ENCODE assay signal across 15 cellular contexts in the genomic region with DNA sequence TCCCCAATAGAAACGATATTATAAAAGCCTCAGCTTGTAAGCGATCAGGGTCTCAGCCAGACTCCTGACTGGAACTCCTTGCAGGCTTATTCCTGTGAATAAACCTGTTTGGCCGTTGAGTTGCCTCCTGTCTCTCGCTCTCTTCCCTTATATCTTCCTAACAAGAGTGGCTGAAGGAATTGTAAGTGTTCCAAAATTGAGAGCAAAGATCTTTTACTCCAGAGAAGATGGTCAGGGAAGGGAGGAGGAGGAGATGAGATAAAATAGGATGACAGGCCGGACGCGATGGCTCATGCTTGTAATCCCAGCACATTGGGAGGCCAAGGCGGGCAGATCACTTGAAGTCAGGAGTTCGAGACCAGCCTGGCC. TPM values are rescaled to one million over a fixed set of nuclear protein-coding genes. Genes with fewer than 3 reads are reported as not detected.
DNase-seq lines count a peak whose midpoint lies in the region; ATAC-seq, FAIRE-seq and TF ChIP-seq lines count a peak whose summit lies in the region.
"Had no signal": no experiment of that assay in that cellular context is flagged by ENCODE, and none has a peak within 500 bp of the region (broad histone marks: within the 10 kb centered on the region; RNA-seq: fewer than 3 reads in every experiment).

No MANE protein-coding gene starts in this region.

- H3K27ac ChIP-seq in CD4-positive, alpha-beta T cell (ENCODE audit: low read depth, low read length), result no peak overlapping the region
- H3K27ac ChIP-seq in GM23248, result no peak overlapping the region
- peak overlapping the region; percentile 21; the same call in 2 of the 3 replicates for H3K27ac ChIP-seq in K562 (ENCODE audit: extremely low read depth, low read depth, low read length)

- BruUV-seq in K562 (replicated peaks; lab: Mats Ljungman, UMichigan), result no TSS peak

- no peaks in the 10 kb centered on the region for H3K27me3 ChIP-seq in CD4-positive, alpha-beta T cell (ENCODE audit: control insufficient read depth, insufficient read depth, low read length)
- H3K27me3 ChIP-seq in GM23248 (replicated peaks; ENCODE audit: insufficient read depth) (no peaks in the 10 kb centered on the region), K562 (ENCODE audit: control insufficient read depth in 2 of 2, insufficient read depth in 2 of 2, low read length in 2 of 2) (no peaks in the 10 kb centered on the region)

- no peak for TF ChIP-seq POLR2A in K562 (conservative IDR thresholded peaks at IDR 0.05)
- TF ChIP-seq POLR2A in H54 (IDR thresholded peaks at IDR 0.05; ENCODE audit: low read depth, low read length), result no peak

- peak overlapping the region; percentile 96 for H3K4me3 Mint-ChIP-seq in CD4-positive, alpha-beta T cell
- H3K4me3 Mint-ChIP-seq in neural crest cell, result peak overlapping the region; percentile 13

- H3F3A ChIP-seq in GM23248 (ENCODE audit: insufficient read depth), result no peaks in the 10 kb centered on the region

- H3K27ac Mint-ChIP-seq in CD4-positive, alpha-beta T cell, result no peak overlapping the region
- no peak overlapping the region for H3K27ac Mint-ChIP-seq in neural crest cell (ENCODE audit: unreplicated experiment)

- no peak overlapping the region for H3K4me3 ChIP-seq in GM23248
- H3K4me3 ChIP-seq in K562, result no peak overlapping the region

- intact Hi-C loops in CD4-positive, alpha-beta T cell (cut with DNase I, micrococcal nuclease), result loop anchor here (2.0 to 5.0 kb wide), 3 partner anchors 25 to 63 kb away; a partner anchor contains a TSS
- intact Hi-C loops in K562 (cut with micrococcal nuclease), result loop anchor here (2.0 kb wide), 1 partner anchor 69 kb away; a partner anchor contains a TSS

- POLR2A ChIA-PET in CD4-positive, alpha-beta T cell (lab: Charles Lee), result interaction anchor here (0.6 to 5.8 kb wide), 5 partner anchors 12 to 240 kb away, joined by 3 to 94 read pairs (median 10); a partner anchor contains a TSS
- POLR2A ChIA-PET in K562 (lab: Yijun Ruan, JAX), result interaction anchor here (0.7 to 1.4 kb wide), 5 partner anchors 12 to 306 kb away, joined by 3 to 5 read pairs (median 4); no protein-coding TSS in a partner anchor

- peak overlapping the region; percentile 98; the same call in 1 of the 2 replicates for H2AFZ ChIP-seq in GM23248
- H2AFZ ChIP-seq in K562 (ENCODE audit: low read depth, low read length), result peak overlapping the region; percentile 96

- H3K36me3 Mint-ChIP-seq in CD4-positive, alpha-beta T cell (ENCODE audit: low read depth), result peaks cover 5% of the 10 kb centered on the region
- H3K36me3 Mint-ChIP-seq in neural crest cell (ENCODE audit: low read depth), result no peaks in the 10 kb centered on the region

- peaks cover 6% of the 10 kb centered on the region; the same call in 1 of the 2 replicates for H3K4me1 ChIP-seq in GM23248 (ENCODE audit: insufficient read depth)
- H3K4me1 ChIP-seq in K562 (replicated peaks in 1 of 2; ENCODE audit: control insufficient read depth in 2 of 2, insufficient read depth in 2 of 2, low read length in 2 of 2), result peaks cover 26 to 38% of the 10 kb centered on the region in 2 experiments; a peak in 4 of 5 replicates

- H3K9me3 Mint-ChIP-seq in CD4-positive, alpha-beta T cell, result no peaks in the 10 kb centered on the region
- no peaks in the 10 kb centered on the region for H3K9me3 Mint-ChIP-seq in neural crest cell

- TF ChIP-seq RAD21 in K562 (CRISPR knock-in tag; conservative IDR thresholded peaks at IDR 0.05 in 1 of 2, IDR thresholded peaks at IDR 0.05 in 1 of 2), result no peak

- H4K20me1 ChIP-seq in GM23248 (ENCODE audit: insufficient read depth) (no peaks in the 10 kb centered on the region), K562 (replicated peaks; ENCODE audit: control insufficient read depth, insufficient read depth, low read length) (peaks cover 12% of the 10 kb centered on the region)

- CTCF ChIA-PET in CD4-positive, alpha-beta T cell (lab: Charles Lee), result interaction anchor here (1.0 kb wide), 1 partner anchor 34 kb away, joined by 3 read pairs; no protein-coding TSS in a partner anchor
- CTCF ChIA-PET in K562 (lab: Yijun Ruan, JAX; ENCODE audit: low intra/inter-chr PET ratio), result no interaction called here

- no peaks in the 10 kb centered on the region for H3K27me3 Mint-ChIP-seq in CD4-positive, alpha-beta T cell
- peaks cover 3% of the 10 kb centered on the region for H3K27me3 Mint-ChIP-seq in neural crest cell (ENCODE audit: low read depth)

- TF ChIP-seq EP300 in K562 (IDR thresholded peaks at IDR 0.05; ENCODE audit: low read length), result no peak

- H3K9me1 ChIP-seq in K562 (ENCODE audit: control insufficient read depth, insufficient read depth, low read length), result no peaks in the 10 kb centered on the region

- H3K9me3 ChIP-seq in CD4-positive, alpha-beta T cell (ENCODE audit: control insufficient read depth, low read length), result no peaks in the 10 kb centered on the region
- H3K9me3 ChIP-seq in GM23248 (ENCODE audit: low read depth), result no peaks in the 10 kb centered on the region
- H3K9me3 ChIP-seq in K562 (replicated peaks; ENCODE audit: control insufficient read depth, insufficient read depth, low read depth, low read length), result no peaks in the 10 kb centered on the region

- H3K79me2 ChIP-seq in GM23248 (ENCODE audit: insufficient read depth) (no peaks in the 10 kb centered on the region), K562 (ENCODE audit: control insufficient read depth, insufficient read depth, low read length) (peaks cover 36% of the 10 kb centered on the region)

- in situ Hi-C loops in GM23248 (cut with MboI) (no loop called here), K562 (cut with MboI) (no loop called here)

- no peak for DNase-seq in CD4-positive, alpha-beta T cell
- no peak for DNase-seq in GM23248
- no peak for DNase-seq in K562 (ENCODE audit: extremely low read depth in 1 of 4, low spot score in 3 of 4)
- no peak for DNase-seq in neural crest cell (ENCODE audit: low read depth, low spot score)
- no peak for DNase-seq in omental fat pad (ENCODE audit: low spot score)
- DNase-seq in H54 (ENCODE audit: insufficient read length, low spot score), result no peak
- DNase-seq: ACHN, AML-193, Calu3, DMS53, KBM-7, NCI-H1048, NCI-H345, RPMI8226 had no signal

- 92 to 93% methylated on average over 9 of the region's 9 CpGs for WGBS in GM23248 (ENCODE audit: low coverage in 1 of 2, low lambda C conversion rate in 2 of 2, missing lambda C conversion rate in 2 of 2), 2 experiments
- WGBS in K562 (ENCODE audit: insufficient coverage, low coverage, missing lambda C conversion rate), result 52% methylated on average over 9 of the region's 9 CpGs

- no peak for TF ChIP-seq CTCF in CD4-positive, alpha-beta T cell (IDR thresholded peaks at IDR 0.05)
- TF ChIP-seq CTCF in K562 (IDR thresholded peaks at IDR 0.05 in 2 of 3, conservative IDR thresholded peaks at IDR 0.05 in 1 of 3; ENCODE audit: insufficient read depth in 2 of 3, low read depth in 1 of 3, low read length in 3 of 3) (no peak), neural crest cell (conservative IDR thresholded peaks at IDR 0.05) (no peak), omental fat pad (IDR thresholded peaks at IDR 0.05) (no peak)

- no peak overlapping the region for H3K4me2 ChIP-seq in GM23248 (ENCODE audit: unreplicated experiment)
- H3K4me2 ChIP-seq in K562 (ENCODE audit: insufficient read depth, low read length), result no peak overlapping the region

- ATAC-seq in CD4-positive, alpha-beta T cell (ENCODE audit: poor library complexity), result no peak
- ATAC-seq in K562, result no peak
- no peak for ATAC-seq in omental fat pad (ENCODE audit: low FRiP score)
- ATAC-seq in HG03039 (IDR thresholded peaks at IDR 0.05; ENCODE audit: unreplicated experiment), result no peak

- H3K9ac ChIP-seq in GM23248 (no peak overlapping the region), K562 (ENCODE audit: insufficient read depth in 1 of 2, low read depth in 2 of 2, low read length in 2 of 2) (no peak overlapping the region; a peak in 1 of 4 replicates)

- H3K36me3 ChIP-seq in GM23248 (ENCODE audit: low read depth) (no peaks in the 10 kb centered on the region), K562 (ENCODE audit: control insufficient read depth, insufficient read depth, low read length) (peaks cover 23% of the 10 kb centered on the region; the same call in 2 of the 3 replicates)

- FAIRE-seq in K562 (lab: Jason Lieb, UNC) (peak; percentile 74), H54 (lab: Jason Lieb, UNC) (no peak)

- no peaks in the 10 kb centered on the region for H3K9me2 ChIP-seq in GM23248 (ENCODE audit: insufficient read depth)

- peaks cover 19% of the 10 kb centered on the region for H3K4me1 Mint-ChIP-seq in CD4-positive, alpha-beta T cell (ENCODE audit: low read depth)
- peaks cover 19% of the 10 kb centered on the region for H3K4me1 Mint-ChIP-seq in neural crest cell

RNA-seq across cellular contexts. Expression of a gene that starts 1.2 kb away (rescaled TPM):
- total RNA-seq in CD4-positive, alpha-beta T cell, result 1 to 10 TPM; 5.2 to 6.6 TPM
- 11.1 and 13.7 TPM in 2 replicates for total RNA-seq in GM23248 (2014; rRNA removed; shearing (Covaris generic))
- polyA plus RNA-seq in GM23248 (2016; fragmentation: Nextera tagmentation; extraction: Ambion mirVana) (7.8 and 7.9 TPM in 2 replicates), K562 (2011; rRNA removed) (73.9 and 87.9 TPM in 2 replicates), K562 (2014; fragmentation: Illumina TruSeq; extraction: Trizol) (54.6 and 55.2 TPM in 2 replicates), K562 (2014; fragmentation: Nextera tagmentation; extraction: Ambion mirVana) (10 to 100 TPM; 24.7 to 40.7 TPM), K562 (2014; rRNA removed) (54.6 and 55.0 TPM in 2 replicates)
- 93.5 and 200 TPM in 2 replicates for total RNA-seq in K562 (2011; cell fraction: chromatin; rRNA removed; ENCODE audit: low replicate concordance)
- 179 and 193 TPM in 2 replicates for total RNA-seq in K562 (2011; cell fraction: nucleolus; rRNA removed)
- 133 and 149 TPM in 2 replicates for total RNA-seq in K562 (2011; cell fraction: nucleoplasm; rRNA removed)
- total RNA-seq in K562 (2014; rRNA removed) (27.9 and 34.1 TPM in 2 replicates), K562 (2014; rRNA removed; fragmentation: Illumina TruSeq; extraction: Trizol) (34.5 and 35.7 TPM in 2 replicates), K562 (2015; rRNA removed; fragmentation: Illumina TruSeq; extraction: Trizol) (27.9 and 28.2 TPM in 2 replicates), K562 (2021) (48.8 and 49.8 TPM in 2 replicates), neural crest cell (50.2 and 50.3 TPM in 2 replicates), omental fat pad (10 to 100 TPM; 11.6 to 18.4 (median 14.0) TPM)
- polyA plus RNA-seq in K562 (2011; cell fraction: cytosol; rRNA removed), result 125 and 133 TPM in 2 replicates
- 272 and 287 TPM in 2 replicates for polyA plus RNA-seq in K562 (2011; cell fraction: nucleus; rRNA removed)
- polyA plus RNA-seq in K562 (2012), result 36.4 and 40.1 TPM in 2 replicates
- polyA minus RNA-seq in K562 (2011; rRNA and poly(A)+ RNA removed), result 95.1 and 110 TPM in 2 replicates
- 31.7 and 35.4 TPM in 2 replicates for polyA minus RNA-seq in K562 (2011; cell fraction: cytosol; rRNA and poly(A)+ RNA removed)
- polyA minus RNA-seq in K562 (2011; cell fraction: nucleus; rRNA and poly(A)+ RNA removed), result 44.6 and 66.4 TPM in 2 replicates

RNA-seq across cellular contexts. Expression of a gene that starts 13.3 kb away (rescaled TPM):
- 100 to 1,000 TPM; 101 to 106 TPM for total RNA-seq in CD4-positive, alpha-beta T cell
- 70.4 and 90.6 TPM in 2 replicates for total RNA-seq in GM23248 (2014; rRNA removed; shearing (Covaris generic))
- polyA plus RNA-seq in GM23248 (2016; fragmentation: Nextera tagmentation; extraction: Ambion mirVana) (207 and 210 TPM in 2 replicates), K562 (2011; rRNA removed) (205 and 232 TPM in 2 replicates), K562 (2014; fragmentation: Illumina TruSeq; extraction: Trizol) (121 and 127 TPM in 2 replicates), K562 (2014; fragmentation: Nextera tagmentation; extraction: Ambion mirVana) (100 to 1,000 TPM; 455 to 524 TPM), K562 (2014; rRNA removed) (152 and 159 TPM in 2 replicates)
- total RNA-seq in K562 (2011; cell fraction: chromatin; rRNA removed; ENCODE audit: low replicate concordance), result 76.0 and 138 TPM in 2 replicates
- total RNA-seq in K562 (2011; cell fraction: nucleolus; rRNA removed), result 134 and 149 TPM in 2 replicates
- total RNA-seq in K562 (2011; cell fraction: nucleoplasm; rRNA removed), result 122 and 136 TPM in 2 replicates
- total RNA-seq in K562 (2014; rRNA removed) (132 and 142 TPM in 2 replicates), K562 (2014; rRNA removed; fragmentation: Illumina TruSeq; extraction: Trizol) (142 and 147 TPM in 2 replicates), K562 (2015; rRNA removed; fragmentation: Illumina TruSeq; extraction: Trizol) (137 and 139 TPM in 2 replicates), K562 (2021) (139 TPM in 2 replicates), neural crest cell (88.1 and 90.1 TPM in 2 replicates), omental fat pad (10 to 100 TPM; 43.2 to 61.7 (median 51.4) TPM)
- 349 and 363 TPM in 2 replicates for polyA plus RNA-seq in K562 (2011; cell fraction: cytosol; rRNA removed)
- polyA plus RNA-seq in K562 (2011; cell fraction: nucleus; rRNA removed), result 108 and 126 TPM in 2 replicates
- 139 and 188 TPM in 2 replicates for polyA plus RNA-seq in K562 (2012)
- 121 and 192 TPM in 2 replicates for polyA minus RNA-seq in K562 (2011; rRNA and poly(A)+ RNA removed)
- 33.1 and 51.2 TPM in 2 replicates for polyA minus RNA-seq in K562 (2011; cell fraction: cytosol; rRNA and poly(A)+ RNA removed)
- polyA minus RNA-seq in K562 (2011; cell fraction: nucleus; rRNA and poly(A)+ RNA removed), result 44.2 and 59.3 TPM in 2 replicates

RNA-seq across cellular contexts. Expression of a gene that starts 13.8 kb away (rescaled TPM):
- 1,000 to 10,000 TPM; 2,261 to 2,296 TPM for total RNA-seq in CD4-positive, alpha-beta T cell
- total RNA-seq in GM23248 (2014; rRNA removed; shearing (Covaris generic)), result 653 and 1,103 TPM in 2 replicates
- polyA plus RNA-seq in GM23248 (2016; fragmentation: Nextera tagmentation; extraction: Ambion mirVana) (1,202 and 1,239 TPM in 2 replicates), K562 (2011; rRNA removed) (1,393 and 1,573 TPM in 2 replicates), K562 (2014; fragmentation: Illumina TruSeq; extraction: Trizol) (2,166 and 3,143 TPM in 2 replicates), K562 (2014; fragmentation: Nextera tagmentation; extraction: Ambion mirVana) (1,000 to 10,000 TPM; 2,471 to 2,886 TPM), K562 (2014; rRNA removed) (2,239 and 5,486 TPM in 2 replicates)
- total RNA-seq in K562 (2011; cell fraction: chromatin; rRNA removed; ENCODE audit: low replicate concordance), result 136 and 201 TPM in 2 replicates
- total RNA-seq in K562 (2011; cell fraction: nucleolus; rRNA removed), result 166 and 168 TPM in 2 replicates
- 272 and 420 TPM in 2 replicates for total RNA-seq in K562 (2011; cell fraction: nucleoplasm; rRNA removed)
- total RNA-seq in K562 (2014; rRNA removed) (1,122 and 1,723 TPM in 2 replicates), K562 (2014; rRNA removed; fragmentation: Illumina TruSeq; extraction: Trizol) (2,419 and 2,437 TPM in 2 replicates), K562 (2015; rRNA removed; fragmentation: Illumina TruSeq; extraction: Trizol) (2,472 and 2,755 TPM in 2 replicates), K562 (2021) (1,553 and 1,702 TPM in 2 replicates), neural crest cell (1,203 and 1,208 TPM in 2 replicates), omental fat pad (1,000 to 10,000 TPM; 1,426 to 2,619 (median 2,025) TPM)
- polyA plus RNA-seq in K562 (2011; cell fraction: cytosol; rRNA removed), result 686 and 1,751 TPM in 2 replicates
- polyA plus RNA-seq in K562 (2011; cell fraction: nucleus; rRNA removed), result 283 and 578 TPM in 2 replicates
- polyA plus RNA-seq in K562 (2012), result 1,761 and 1,841 TPM in 2 replicates
- 428 and 580 TPM in 2 replicates for polyA minus RNA-seq in K562 (2011; rRNA and poly(A)+ RNA removed)
- 641 and 694 TPM in 2 replicates for polyA minus RNA-seq in K562 (2011; cell fraction: cytosol; rRNA and poly(A)+ RNA removed)
- 60.3 and 141 TPM in 2 replicates for polyA minus RNA-seq in K562 (2011; cell fraction: nucleus; rRNA and poly(A)+ RNA removed)

RNA-seq across cellular contexts. Expression of a gene that starts 25.1 kb away (rescaled TPM):
- total RNA-seq in CD4-positive, alpha-beta T cell, result 10 to 100 TPM; 76.5 to 81.4 TPM
- 85.4 and 97.0 TPM in 2 replicates for total RNA-seq in GM23248 (2014; rRNA removed; shearing (Covaris generic))
- polyA plus RNA-seq in GM23248 (2016; fragmentation: Nextera tagmentation; extraction: Ambion mirVana), result 56.3 and 58.5 TPM in 2 replicates
- 358 and 605 TPM in 2 replicates for total RNA-seq in K562 (2011; cell fraction: chromatin; rRNA removed; ENCODE audit: low replicate concordance)
- total RNA-seq in K562 (2011; cell fraction: nucleolus; rRNA removed), result 442 and 449 TPM in 2 replicates
- total RNA-seq in K562 (2011; cell fraction: nucleoplasm; rRNA removed), result 467 and 490 TPM in 2 replicates
- total RNA-seq in K562 (2014; rRNA removed), result 128 and 132 TPM in 2 replicates
- 95.2 and 104 TPM in 2 replicates for total RNA-seq in K562 (2014; rRNA removed; fragmentation: Illumina TruSeq; extraction: Trizol)
- 124 and 125 TPM in 2 replicates for total RNA-seq in K562 (2015; rRNA removed; fragmentation: Illumina TruSeq; extraction: Trizol)
- 193 and 197 TPM in 2 replicates for total RNA-seq in K562 (2021)
- polyA plus RNA-seq in K562 (2011; rRNA removed), result 159 and 196 TPM in 2 replicates
- polyA plus RNA-seq in K562 (2011; cell fraction: cytosol; rRNA removed), result 195 and 205 TPM in 2 replicates
- 158 and 198 TPM in 2 replicates for polyA plus RNA-seq in K562 (2011; cell fraction: nucleus; rRNA removed)
- polyA plus RNA-seq in K562 (2012), result 135 and 352 TPM in 2 replicates
- 180 and 197 TPM in 2 replicates for polyA plus RNA-seq in K562 (2014; fragmentation: Illumina TruSeq; extraction: Trizol)
- 10 to 100 TPM; 19.5 to 46.2 TPM for polyA plus RNA-seq in K562 (2014; fragmentation: Nextera tagmentation; extraction: Ambion mirVana)
- polyA plus RNA-seq in K562 (2014; rRNA removed), result 145 and 151 TPM in 2 replicates
- polyA minus RNA-seq in K562 (2011; rRNA and poly(A)+ RNA removed), result 167 and 177 TPM in 2 replicates
- 92.7 and 93.6 TPM in 2 replicates for polyA minus RNA-seq in K562 (2011; cell fraction: cytosol; rRNA and poly(A)+ RNA removed)
- polyA minus RNA-seq in K562 (2011; cell fraction: nucleus; rRNA and poly(A)+ RNA removed), result 42.5 and 79.6 TPM in 2 replicates
- 199 and 204 TPM in 2 replicates for total RNA-seq in neural crest cell
- 10 to 100 TPM; 43.5 to 94.4 (median 63.7) TPM for total RNA-seq in omental fat pad

RNA-seq across cellular contexts. Expression of a gene that starts 34.0 kb away (rescaled TPM):
- 100 to 1,000 TPM; 121 to 122 TPM for total RNA-seq in CD4-positive, alpha-beta T cell
- total RNA-seq in GM23248 (2014; rRNA removed; shearing (Covaris generic)), result 15.3 and 19.3 TPM in 2 replicates
- 10.4 and 13.1 TPM in 2 replicates for polyA plus RNA-seq in GM23248 (2016; fragmentation: Nextera tagmentation; extraction: Ambion mirVana)
- total RNA-seq in K562 (2011; cell fraction: chromatin; rRNA removed; ENCODE audit: low replicate concordance), result 107 and 143 TPM in 2 replicates
- 70.5 and 71.8 TPM in 2 replicates for total RNA-seq in K562 (2011; cell fraction: nucleolus; rRNA removed)
- 96.7 and 121 TPM in 2 replicates for total RNA-seq in K562 (2011; cell fraction: nucleoplasm; rRNA removed)
- 15.3 and 16.0 TPM in 2 replicates for total RNA-seq in K562 (2014; rRNA removed)
- 13.9 and 15.1 TPM in 2 replicates for total RNA-seq in K562 (2014; rRNA removed; fragmentation: Illumina TruSeq; extraction: Trizol)
- 16.2 and 16.9 TPM in 2 replicates for total RNA-seq in K562 (2015; rRNA removed; fragmentation: Illumina TruSeq; extraction: Trizol)
- total RNA-seq in K562 (2021), result 12.4 and 13.5 TPM in 2 replicates
- polyA plus RNA-seq in K562 (2011; rRNA removed), result 13.4 and 13.7 TPM in 2 replicates
- 3.3 and 3.9 TPM in 2 replicates for polyA plus RNA-seq in K562 (2011; cell fraction: cytosol; rRNA removed)
- polyA plus RNA-seq in K562 (2011; cell fraction: nucleus; rRNA removed), result 35.3 and 40.2 TPM in 2 replicates
- polyA plus RNA-seq in K562 (2012), result 7.1 and 9.9 TPM in 2 replicates
- 8.9 and 9.7 TPM in 2 replicates for polyA plus RNA-seq in K562 (2014; fragmentation: Illumina TruSeq; extraction: Trizol)
- 1 to 10 TPM; 2.4 to 4.5 TPM for polyA plus RNA-seq in K562 (2014; fragmentation: Nextera tagmentation; extraction: Ambion mirVana)
- 21.9 and 25.5 TPM in 2 replicates for polyA plus RNA-seq in K562 (2014; rRNA removed)
- polyA minus RNA-seq in K562 (2011; rRNA and poly(A)+ RNA removed), result 20.5 and 20.8 TPM in 2 replicates
- 3.7 and 4.3 TPM in 2 replicates for polyA minus RNA-seq in K562 (2011; cell fraction: cytosol; rRNA and poly(A)+ RNA removed)
- polyA minus RNA-seq in K562 (2011; cell fraction: nucleus; rRNA and poly(A)+ RNA removed), result 26.1 and 29.3 TPM in 2 replicates
- total RNA-seq in neural crest cell, result 32.5 and 35.1 TPM in 2 replicates
- total RNA-seq in omental fat pad, result 10 to 100 TPM; 36.9 to 66.9 (median 50.9) TPM
